ENCODE assay signal across 1 cellular context in the genomic region with DNA sequence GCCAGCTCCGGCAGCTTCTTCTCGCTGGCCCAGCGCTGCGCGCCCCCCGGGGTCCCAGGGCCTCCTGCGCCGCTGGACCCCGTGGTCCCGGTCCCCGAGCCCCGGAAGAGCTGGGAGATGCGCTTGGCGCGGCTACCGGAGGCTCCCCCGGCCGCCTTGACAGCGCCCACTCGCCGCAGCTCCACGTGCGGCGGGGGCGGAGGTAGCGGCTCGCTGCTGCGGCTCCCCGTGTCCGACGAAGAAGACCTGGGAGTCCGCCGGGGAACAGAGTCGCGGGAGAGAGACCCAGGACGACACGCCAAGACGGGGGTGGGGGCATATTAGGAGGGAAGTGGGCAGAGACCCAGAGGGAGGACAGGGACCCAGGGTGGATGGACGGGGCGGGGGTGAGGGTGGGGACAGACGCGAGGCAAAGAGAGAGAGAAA.
TF ChIP-seq lines count a peak whose summit lies in the region.

No MANE protein-coding gene starts in this region.

TF ChIP-seq in GM23338, 12 proteins besides CTCF, POLR2A, EP300 and RAD21 (continued from another document):
- TF ChIP-seq, protein P1, sequence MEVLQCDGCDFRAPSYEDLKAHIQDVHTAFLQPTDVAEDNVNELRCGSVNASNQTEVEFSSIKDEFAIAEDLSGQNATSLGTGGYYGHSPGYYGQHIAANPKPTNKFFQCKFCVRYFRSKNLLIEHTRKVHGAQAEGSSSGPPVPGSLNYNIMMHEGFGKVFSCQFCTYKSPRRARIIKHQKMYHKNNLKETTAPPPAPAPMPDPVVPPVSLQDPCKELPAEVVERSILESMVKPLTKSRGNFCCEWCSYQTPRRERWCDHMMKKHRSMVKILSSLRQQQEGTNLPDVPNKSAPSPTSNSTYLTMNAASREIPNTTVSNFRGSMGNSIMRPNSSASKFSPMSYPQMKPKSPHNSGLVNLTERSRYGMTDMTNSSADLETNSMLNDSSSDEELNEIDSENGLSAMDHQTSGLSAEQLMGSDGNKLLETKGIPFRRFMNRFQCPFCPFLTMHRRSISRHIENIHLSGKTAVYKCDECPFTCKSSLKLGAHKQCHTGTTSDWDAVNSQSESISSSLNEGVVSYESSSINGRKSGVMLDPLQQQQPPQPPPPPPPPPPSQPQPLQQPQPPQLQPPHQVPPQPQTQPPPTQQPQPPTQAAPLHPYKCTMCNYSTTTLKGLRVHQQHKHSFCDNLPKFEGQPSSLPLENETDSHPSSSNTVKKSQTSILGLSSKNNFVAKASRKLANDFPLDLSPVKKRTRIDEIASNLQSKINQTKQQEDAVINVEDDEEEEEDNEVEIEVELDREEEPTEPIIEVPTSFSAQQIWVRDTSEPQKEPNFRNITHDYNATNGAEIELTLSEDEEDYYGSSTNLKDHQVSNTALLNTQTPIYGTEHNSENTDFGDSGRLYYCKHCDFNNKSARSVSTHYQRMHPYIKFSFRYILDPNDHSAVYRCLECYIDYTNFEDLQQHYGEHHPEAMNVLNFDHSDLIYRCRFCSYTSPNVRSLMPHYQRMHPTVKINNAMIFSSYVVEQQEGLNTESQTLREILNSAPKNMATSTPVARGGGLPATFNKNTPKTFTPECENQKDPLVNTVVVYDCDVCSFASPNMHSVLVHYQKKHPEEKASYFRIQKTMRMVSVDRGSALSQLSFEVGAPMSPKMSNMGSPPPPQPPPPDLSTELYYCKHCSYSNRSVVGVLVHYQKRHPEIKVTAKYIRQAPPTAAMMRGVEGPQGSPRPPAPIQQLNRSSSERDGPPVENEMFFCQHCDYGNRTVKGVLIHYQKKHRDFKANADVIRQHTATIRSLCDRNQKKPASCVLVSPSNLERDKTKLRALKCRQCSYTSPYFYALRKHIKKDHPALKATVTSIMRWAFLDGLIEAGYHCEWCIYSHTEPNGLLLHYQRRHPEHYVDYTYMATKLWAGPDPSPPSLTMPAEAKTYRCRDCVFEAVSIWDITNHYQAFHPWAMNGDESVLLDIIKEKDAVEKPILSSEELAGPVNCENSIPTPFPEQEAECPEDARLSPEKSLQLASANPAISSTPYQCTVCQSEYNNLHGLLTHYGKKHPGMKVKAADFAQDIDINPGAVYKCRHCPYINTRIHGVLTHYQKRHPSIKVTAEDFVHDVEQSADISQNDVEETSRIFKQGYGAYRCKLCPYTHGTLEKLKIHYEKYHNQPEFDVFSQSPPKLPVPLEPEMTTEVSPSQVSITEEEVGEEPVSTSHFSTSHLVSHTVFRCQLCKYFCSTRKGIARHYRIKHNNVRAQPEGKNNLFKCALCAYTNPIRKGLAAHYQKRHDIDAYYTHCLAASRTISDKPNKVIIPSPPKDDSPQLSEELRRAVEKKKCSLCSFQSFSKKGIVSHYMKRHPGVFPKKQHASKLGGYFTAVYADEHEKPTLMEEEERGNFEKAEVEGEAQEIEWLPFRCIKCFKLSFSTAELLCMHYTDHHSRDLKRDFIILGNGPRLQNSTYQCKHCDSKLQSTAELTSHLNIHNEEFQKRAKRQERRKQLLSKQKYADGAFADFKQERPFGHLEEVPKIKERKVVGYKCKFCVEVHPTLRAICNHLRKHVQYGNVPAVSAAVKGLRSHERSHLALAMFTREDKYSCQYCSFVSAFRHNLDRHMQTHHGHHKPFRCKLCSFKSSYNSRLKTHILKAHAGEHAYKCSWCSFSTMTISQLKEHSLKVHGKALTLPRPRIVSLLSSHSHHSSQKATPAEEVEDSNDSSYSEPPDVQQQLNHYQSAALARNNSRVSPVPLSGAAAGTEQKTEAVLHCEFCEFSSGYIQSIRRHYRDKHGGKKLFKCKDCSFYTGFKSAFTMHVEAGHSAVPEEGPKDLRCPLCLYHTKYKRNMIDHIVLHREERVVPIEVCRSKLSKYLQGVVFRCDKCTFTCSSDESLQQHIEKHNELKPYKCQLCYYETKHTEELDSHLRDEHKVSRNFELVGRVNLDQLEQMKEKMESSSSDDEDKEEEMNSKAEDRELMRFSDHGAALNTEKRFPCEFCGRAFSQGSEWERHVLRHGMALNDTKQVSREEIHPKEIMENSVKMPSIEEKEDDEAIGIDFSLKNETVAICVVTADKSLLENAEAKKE (CRISPR knock-in tag; IDR thresholded peaks at IDR 0.05) = no peak
